1 cellular context compared by ENCODE assay signal in genomic region chr1:225467193-225468020, GRCh38.
TF ChIP-seq lines count a peak whose summit lies in the region.

No MANE protein-coding gene starts in this region.

TF ChIP-seq in GM12878, 131 proteins besides CTCF, POLR2A, EP300 and RAD21 (continued from another document and continues in another):
- peak; percentile 73 for TF ChIP-seq ZNF687 (IDR thresholded peaks at IDR 0.05)
- peak in 1 of 2 experiments; percentile 69; a peak in 1 of 4 replicates for TF ChIP-seq SRF (IDR thresholded peaks at IDR 0.05; ENCODE audit: low read depth in 2 of 2, low read length in 2 of 2)
- TF ChIP-seq ZNF207 (IDR thresholded peaks at IDR 0.05; ENCODE audit: borderline replicate concordance), result peak; percentile 50; the same call in 1 of the 2 replicates
- TF ChIP-seq ZNF592 (IDR thresholded peaks at IDR 0.05), result no peak
- TF ChIP-seq MTA3 (IDR thresholded peaks at IDR 0.05; ENCODE audit: borderline replicate concordance, low read length), result no peak
- peak; percentile 74 for TF ChIP-seq DPF2 (IDR thresholded peaks at IDR 0.05)
- peak in 1 of 2 experiments; percentile 46; a peak in 1 of 4 replicates for TF ChIP-seq IKZF2 (IDR thresholded peaks at IDR 0.05)
- TF ChIP-seq EZH2 (IDR thresholded peaks at IDR 0.05; ENCODE audit: borderline replicate concordance, control insufficient read depth, low read depth, low read length), result no peak
- peak; percentile 32; the same call in 1 of the 2 replicates for TF ChIP-seq ZBED1 (IDR thresholded peaks at IDR 0.05; ENCODE audit: borderline replicate concordance)
- TF ChIP-seq ELK1 (IDR thresholded peaks at IDR 0.05; ENCODE audit: low read depth, low read length), result no peak
- peak; percentile 90 for TF ChIP-seq RUNX3 (IDR thresholded peaks at IDR 0.05; ENCODE audit: low read length)
- no peak for TF ChIP-seq IRF5 (IDR thresholded peaks at IDR 0.05; ENCODE audit: borderline replicate concordance)
- peak; percentile 96 for TF ChIP-seq ZBTB40 (IDR thresholded peaks at IDR 0.05; ENCODE audit: borderline replicate concordance)
- TF ChIP-seq NR2C1 (IDR thresholded peaks at IDR 0.05), result peak; percentile 27; the same call in 1 of the 2 replicates
- TF ChIP-seq SREBF1 (IDR thresholded peaks at IDR 0.05; ENCODE audit: low read length), result no peak
- TF ChIP-seq PBX3 (IDR thresholded peaks at IDR 0.05; ENCODE audit: insufficient replicate concordance, low read depth, low read length), result peak; percentile 63
- peak; percentile 50; the same call in 1 of the 2 replicates for TF ChIP-seq NR2F1 (conservative IDR thresholded peaks at IDR 0.05)
- peak; percentile 62; the same call in 1 of the 2 replicates for TF ChIP-seq SIN3A (IDR thresholded peaks at IDR 0.05; ENCODE audit: low read depth, low read length)
- no peak; the same call in 1 of the 2 replicates for TF ChIP-seq ZSCAN29 (IDR thresholded peaks at IDR 0.05)
- TF ChIP-seq MAX (IDR thresholded peaks at IDR 0.05; ENCODE audit: low read depth, low read length), result no peak
- TF ChIP-seq IKZF1 (conservative IDR thresholded peaks at IDR 0.05), result peak; percentile 64; the same call in 1 of the 2 replicates
- peak; percentile 65 for TF ChIP-seq HCFC1 (IDR thresholded peaks at IDR 0.05; ENCODE audit: low read length)
- peak; percentile 82 for TF ChIP-seq YY1 (IDR thresholded peaks at IDR 0.05; ENCODE audit: low read depth, low read length)
- no peak; the same call in none of the 2 replicates for TF ChIP-seq NBN (IDR thresholded peaks at IDR 0.05)
- TF ChIP-seq SPI1 (IDR thresholded peaks at IDR 0.05; ENCODE audit: borderline replicate concordance, insufficient read depth, low read depth, low read length), result peak; percentile 80
- TF ChIP-seq BRCA1 (IDR thresholded peaks at IDR 0.05; ENCODE audit: low read depth, low read length), result no peak
- TF ChIP-seq MXI1 (IDR thresholded peaks at IDR 0.05; ENCODE audit: low read depth, low read length), result peak; percentile 39; the same call in 1 of the 2 replicates
- TF ChIP-seq EED (IDR thresholded peaks at IDR 0.05; ENCODE audit: low read depth), result no peak; the same call in 1 of the 2 replicates
- TF ChIP-seq EGR1 (IDR thresholded peaks at IDR 0.05; ENCODE audit: borderline replicate concordance in 1 of 2, low read depth in 2 of 2, low read length in 2 of 2), result peak; percentile 13 to 48
- TF ChIP-seq SMARCA5 (IDR thresholded peaks at IDR 0.05), result no peak
- peak; percentile 19; the same call in 1 of the 2 replicates for TF ChIP-seq E2F4 (IDR thresholded peaks at IDR 0.05; ENCODE audit: low read depth, low read length)
- TF ChIP-seq MTA2 (IDR thresholded peaks at IDR 0.05; ENCODE audit: low read depth), result 0 out of 2 replicates have a peak, but pooled peaks have one; percentile 22
- TF ChIP-seq SMAD5 (IDR thresholded peaks at IDR 0.05; ENCODE audit: low read depth), result peak; percentile 79
- TF ChIP-seq WRNIP1 (IDR thresholded peaks at IDR 0.05; ENCODE audit: borderline replicate concordance, low read depth, low read length), result no peak
- TF ChIP-seq FOS (IDR thresholded peaks at IDR 0.05; ENCODE audit: borderline replicate concordance, extremely low read depth, insufficient read length), result no peak
- TF ChIP-seq PKNOX1 (IDR thresholded peaks at IDR 0.05), result peak; percentile 84
- peak; percentile 47 for TF ChIP-seq SIX5 (IDR thresholded peaks at IDR 0.05; ENCODE audit: low read depth, low read length, severe bottlenecking)
- 0 out of 2 replicates have a peak, but pooled peaks have one; percentile 63 for TF ChIP-seq GATAD2B (conservative IDR thresholded peaks at IDR 0.05; ENCODE audit: low read depth)
- peak; percentile 52; the same call in 1 of the 2 replicates for TF ChIP-seq IRF4 (IDR thresholded peaks at IDR 0.05; ENCODE audit: low read depth, low read length)
- TF ChIP-seq CREB1 (IDR thresholded peaks at IDR 0.05; ENCODE audit: low read depth), result peak; percentile 84
- TF ChIP-seq POLR2AphosphoS5 (IDR thresholded peaks at IDR 0.05; ENCODE audit: low read length), result peak; percentile 64; the same call in 1 of the 2 replicates
- no peak for TF ChIP-seq KAT2A (conservative IDR thresholded peaks at IDR 0.05; ENCODE audit: control insufficient read depth, low read depth, low read length)
- no peak for TF ChIP-seq SMAD1 (IDR thresholded peaks at IDR 0.05; ENCODE audit: low read depth, partially characterized antibody)
- peak; percentile 75 for TF ChIP-seq SP1 (IDR thresholded peaks at IDR 0.05; ENCODE audit: low read depth, low read length)
- peak; percentile 69 for TF ChIP-seq POLR2AphosphoS2 (IDR thresholded peaks at IDR 0.05; ENCODE audit: low read depth, low read length)
- no peak for TF ChIP-seq SUPT20H (IDR thresholded peaks at IDR 0.05; ENCODE audit: borderline replicate concordance, control insufficient read depth, low read depth, low read length)
